ENCODE assay signal across 27 cellular contexts in the genomic region with DNA sequence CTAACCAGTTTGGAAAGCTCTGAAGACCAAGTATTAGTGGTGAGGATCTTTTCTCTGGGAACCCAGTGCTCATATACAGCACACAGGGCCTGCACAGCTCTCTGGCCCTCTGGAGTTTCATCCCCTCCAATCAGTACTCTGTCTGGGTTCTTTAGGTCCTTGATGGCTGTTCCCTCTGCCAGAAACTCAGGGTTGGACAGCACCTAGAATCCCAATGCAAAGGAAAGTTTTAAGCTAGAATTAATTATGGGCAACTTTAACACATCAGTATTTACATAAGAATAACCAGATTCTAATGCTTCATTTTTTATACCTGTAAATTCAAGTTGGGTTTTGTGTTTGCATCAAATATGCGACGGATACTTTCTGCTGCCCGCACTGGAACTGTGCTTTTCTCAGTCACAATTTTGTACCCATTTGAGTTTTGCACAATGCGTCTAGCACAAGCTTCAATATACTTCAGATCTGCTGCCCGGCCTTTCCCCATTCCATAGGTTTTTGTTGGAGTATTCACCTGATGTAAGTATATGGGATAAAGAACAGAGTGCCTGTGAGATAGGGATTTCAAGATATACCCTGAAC. TPM values are rescaled to one million over a fixed set of nuclear protein-coding genes. Genes with fewer than 3 reads are reported as not detected.
DNase-seq lines count a peak whose midpoint lies in the region; ATAC-seq, FAIRE-seq and TF ChIP-seq lines count a peak whose summit lies in the region.
"Had no signal": no experiment of that assay in that cellular context is flagged by ENCODE, and none has a peak within 500 bp of the region (broad histone marks: within the 10 kb centered on the region; RNA-seq: fewer than 3 reads in every experiment).

No MANE protein-coding gene starts in this region.

- H3K4me2 ChIP-seq in IMR-90 (ENCODE audit: low read depth, low read length), result no peak overlapping the region
- no peak overlapping the region for H3K4me2 ChIP-seq in GM12878 (ENCODE audit: control insufficient read depth, insufficient read depth)
- H3K4me2 ChIP-seq: BLaER1 had no signal

- H3K14ac ChIP-seq in IMR-90 (replicated peaks; ENCODE audit: low read depth, low read length), result no peak overlapping the region

- no peak overlapping the region for H2BK15ac ChIP-seq in IMR-90 (ENCODE audit: low read depth, low read length)

- no peaks in the 10 kb centered on the region for H3K4me1 Mint-ChIP-seq in activated CD8-positive, alpha-beta memory T cell treated with anti-CD3 and anti-CD28 coated beads, Interleukin-2, amount 10 ng/mL, durations not matched to agents 7 days and 5 days
- peaks cover 7% of the 10 kb centered on the region for H3K4me1 Mint-ChIP-seq in progenitor cell of endocrine pancreas (ENCODE audit: low read depth)
- no peaks in the 10 kb centered on the region for H3K4me1 Mint-ChIP-seq in activated CD4-positive, alpha-beta T cell treated with anti-CD3 and anti-CD28 coated beads for 36 hours
- H3K4me1 Mint-ChIP-seq: CD4-positive, CD25-positive, alpha-beta regulatory T cell; T-cell had no signal

- H3K56ac ChIP-seq in IMR-90 (ENCODE audit: extremely low read depth, insufficient read depth, low read length), result no peak overlapping the region

- peaks cover 44% of the 10 kb centered on the region for H3K36me3 ChIP-seq in IMR-90 (ENCODE audit: control insufficient read depth, insufficient read depth, low read length)
- peaks cover 2 to 44% of the 10 kb centered on the region in 2 experiments for H3K36me3 ChIP-seq in GM12878 (ENCODE audit: control insufficient read depth in 2 of 2, insufficient read depth in 2 of 2, low read length in 1 of 2)

- H3K27me3 Mint-ChIP-seq in activated CD8-positive, alpha-beta memory T cell treated with anti-CD3 and anti-CD28 coated beads, Interleukin-2, amount 10 ng/mL, durations not matched to agents 7 days and 5 days, result no peaks in the 10 kb centered on the region
- H3K27me3 Mint-ChIP-seq in progenitor cell of endocrine pancreas, result no peaks in the 10 kb centered on the region
- H3K27me3 Mint-ChIP-seq in activated CD4-positive, alpha-beta T cell treated with anti-CD3 and anti-CD28 coated beads for 36 hours, result no peaks in the 10 kb centered on the region
- H3K27me3 Mint-ChIP-seq: CD4-positive, CD25-positive, alpha-beta regulatory T cell; T-cell had no signal

- intact Hi-C loops in IMR-90 (cut with micrococcal nuclease) (no loop called here), GM12878 (cut with micrococcal nuclease; ENCODE audit: unreplicated experiment) (no loop called here)
- intact Hi-C loops in activated CD4-positive, alpha-beta T cell treated with anti-CD3 and anti-CD28 coated beads for 36 hours (cut with DNase I, micrococcal nuclease), result no loop called here

- H3K9me3 Mint-ChIP-seq in activated CD8-positive, alpha-beta memory T cell treated with anti-CD3 and anti-CD28 coated beads, Interleukin-2, amount 10 ng/mL, durations not matched to agents 7 days and 5 days (ENCODE audit: low read depth), result no peaks in the 10 kb centered on the region
- H3K9me3 Mint-ChIP-seq in progenitor cell of endocrine pancreas (ENCODE audit: low read depth), result no peaks in the 10 kb centered on the region
- no peaks in the 10 kb centered on the region for H3K9me3 Mint-ChIP-seq in activated CD4-positive, alpha-beta T cell treated with anti-CD3 and anti-CD28 coated beads for 36 hours (ENCODE audit: low read depth)
- H3K9me3 Mint-ChIP-seq: T-cell had no signal

- no peak overlapping the region for H2AFZ ChIP-seq in IMR-90 (replicated peaks; ENCODE audit: low read length, poor library complexity)
- no peak overlapping the region for H2AFZ ChIP-seq in GM12878 (ENCODE audit: control insufficient read depth, low read depth, low read length)
- H2AFZ ChIP-seq: GM23248 had no signal

- H4K20me1 ChIP-seq in IMR-90 (ENCODE audit: insufficient read depth, low read length) (0 out of 2 replicates have a peak, but pooled peaks cover 3% of the 10 kb centered on the region), GM12878 (ENCODE audit: control insufficient read depth, insufficient read depth) (no peaks in the 10 kb centered on the region)
- H4K20me1 ChIP-seq: BLaER1 had no signal

- no peak for ATAC-seq in activated CD8-positive, alpha-beta memory T cell treated with anti-CD3 and anti-CD28 coated beads, Interleukin-2, amount 10 ng/mL, durations not matched to agents 7 days and 5 days
- ATAC-seq in IMR-90 (ENCODE audit: low read depth) (no peak), GM12878 (no peak), HG03520 (IDR thresholded peaks at IDR 0.05; ENCODE audit: unreplicated experiment) (no peak)
- ATAC-seq in activated CD4-positive, alpha-beta T cell treated with anti-CD3 and anti-CD28 coated beads for 36 hours, result no peak
- ATAC-seq: T-cell had no signal

- H3K4me3 ChIP-seq in IMR-90 (ENCODE audit: insufficient read depth, low read depth, low read length) (no peak overlapping the region), GM12878 (no peak overlapping the region)
- H3K4me3 ChIP-seq: BLaER1, GM23248 had no signal

- no peak overlapping the region for H4K8ac ChIP-seq in IMR-90 (ENCODE audit: low read depth in 2 of 2, low read length in 2 of 2)

- POLR2A ChIA-PET in IMR-90 (lab: Charles Lee; ENCODE audit: unreplicated experiment), result no interaction called here
- POLR2A ChIA-PET in GM12878 (lab: Charles Lee), result interaction anchor here (0.5 to 1.3 kb wide), 3 partner anchors 17 to 214 kb away, joined by 3 to 7 read pairs (median 4); partner anchors contain the start of gene UGDH
- POLR2A ChIA-PET in activated CD4-positive, alpha-beta T cell treated with anti-CD3 and anti-CD28 coated beads for 36 hours (lab: Charles Lee), result no interaction called here

- H3K9me1 ChIP-seq in IMR-90 (ENCODE audit: insufficient read depth, low read length), result 0 out of 2 replicates have a peak, but pooled peaks cover 6% of the 10 kb centered on the region

- BruUV-seq in IMR-90 (replicated peaks; lab: Mats Ljungman, UMichigan), result TSS peak; percentile 95
- BruUV-seq in GM12878 (replicated peaks; lab: Mats Ljungman, UMichigan), result TSS peak; percentile 69

- no peak for TF ChIP-seq CTCF in IMR-90 (conservative IDR thresholded peaks at IDR 0.05; ENCODE audit: low read depth, low read length)
- TF ChIP-seq CTCF in GM12878 (IDR thresholded peaks at IDR 0.05 in 2 of 3, conservative IDR thresholded peaks at IDR 0.05 in 1 of 3; ENCODE audit: control insufficient read depth in 2 of 3, extremely low read depth in 1 of 3, insufficient read depth in 1 of 3, low read depth in 3 of 3, low read length in 3 of 3), result no peak
- no peak for TF ChIP-seq CTCF in progenitor cell of endocrine pancreas (IDR thresholded peaks at IDR 0.05; ENCODE audit: unreplicated experiment)

- RAD21 ChIA-PET in GM12878 (lab: Charles Lee; ENCODE audit: unreplicated experiment), result no interaction called here

- H4K5ac ChIP-seq in IMR-90 (ENCODE audit: low read depth, low read length), result no peak overlapping the region

- no peak overlapping the region for H2AK9ac ChIP-seq in IMR-90 (replicated peaks; ENCODE audit: low read depth, low read length, poor library complexity)

- no peak for TF ChIP-seq RAD21 in IMR-90 (IDR thresholded peaks at IDR 0.05; ENCODE audit: low read length)
- TF ChIP-seq RAD21 in GM12878 (IDR thresholded peaks at IDR 0.05; ENCODE audit: insufficient read depth, low read depth, low read length), result no peak

- no peak for FAIRE-seq in GM12878 (lab: Jason Lieb, UNC)
- FAIRE-seq: GM18507 had no signal

- H3K4ac ChIP-seq in IMR-90 (ENCODE audit: low read depth, low read length), result no peak overlapping the region

- no peak overlapping the region for H3K27ac Mint-ChIP-seq in activated CD8-positive, alpha-beta memory T cell treated with anti-CD3 and anti-CD28 coated beads, Interleukin-2, amount 10 ng/mL, durations not matched to agents 7 days and 5 days
- peak overlapping the region; percentile 20 for H3K27ac Mint-ChIP-seq in progenitor cell of endocrine pancreas
- H3K27ac Mint-ChIP-seq in activated CD4-positive, alpha-beta T cell treated with anti-CD3 and anti-CD28 coated beads for 36 hours, result no peak overlapping the region
- H3K27ac Mint-ChIP-seq: CD4-positive, CD25-positive, alpha-beta regulatory T cell; T-cell had no signal

- no peak overlapping the region for H3K18ac ChIP-seq in IMR-90 (ENCODE audit: low read depth, low read length)

- no peak overlapping the region for H4K91ac ChIP-seq in IMR-90 (ENCODE audit: insufficient read depth, low read depth, low read length)

- no peak overlapping the region for H2AK5ac ChIP-seq in IMR-90 (ENCODE audit: low read depth, low read length)

- no peak overlapping the region for H3K23ac ChIP-seq in IMR-90 (ENCODE audit: low read depth, low read length)

- H3K79me2 ChIP-seq in GM12878 (ENCODE audit: control insufficient read depth, insufficient read depth, low read length), result no peaks in the 10 kb centered on the region; the same call in 1 of the 2 replicates

- no peak overlapping the region for H2BK20ac ChIP-seq in IMR-90 (ENCODE audit: low read depth, low read length)

- DNase-seq in activated CD8-positive, alpha-beta memory T cell treated with anti-CD3 and anti-CD28 coated beads, Interleukin-2, amount 10 ng/mL, durations not matched to agents 7 days and 5 days, result peak; percentile 1
- no peak for DNase-seq in activated CD8-positive, alpha-beta memory T cell treated with anti-CD3 and anti-CD28 coated beads for 24 hours
- no peak for DNase-seq in IMR-90
- no peak for DNase-seq in GM12878 (ENCODE audit: low read depth, low spot score)
- DNase-seq in progenitor cell of endocrine pancreas (ENCODE audit: low spot score, unreplicated experiment), result no peak
- no peak for DNase-seq in activated CD4-positive, alpha-beta T cell treated with anti-CD3 and anti-CD28 coated beads for 36 hours
- DNase-seq in NCI-H524 (lab: John Stamatoyannopoulos, UW), result no peak
- DNase-seq: 8988T; CD4-positive, CD25-positive, alpha-beta regulatory T cell; DND-41; GM23248; H7; Karpas-422; NCI-H1092 treated with DMSO at 0.1 percent for 48 hours; NCI-H1436; NCI-H187; NCI-H2081 treated with DMSO at 0.1 percent for 48 hours; NCI-H2171 treated with DMSO at 0.1 percent for 48 hours; NCI-H345; NCI-H510A treated with DMSO at 0.1 percent for 48 hours; NCI-H748 treated with DMSO at 0.1 percent for 48 hours; SHP77; T-cell had no signal

- no peak overlapping the region for H3K27ac ChIP-seq in IMR-90 (ENCODE audit: insufficient read depth, low read length)
- no peak overlapping the region for H3K27ac ChIP-seq in GM12878 (ENCODE audit: control insufficient read depth, insufficient read depth)
- H3K27ac ChIP-seq: BLaER1, GM23248, RWPE1 had no signal

- CTCF ChIA-PET in activated CD8-positive, alpha-beta memory T cell treated with anti-CD3 and anti-CD28 coated beads, Interleukin-2, amount 10 ng/mL, durations not matched to agents 7 days and 5 days (lab: Charles Lee), result no interaction called here
- CTCF ChIA-PET in IMR-90 (lab: Yijun Ruan, JAX) (interaction anchor here (0.6 kb wide), 2 partner anchors 149 to 178 kb away, joined by 3 to 4 read pairs; no protein-coding TSS in a partner anchor), GM12878 (lab: Yijun Ruan, JAX) (interaction anchor here (0.9 to 1.3 kb wide), 2 partner anchors 17 to 41 kb away, joined by 3 read pairs; partner anchors contain the start of gene UGDH)
- CTCF ChIA-PET in activated CD4-positive, alpha-beta T cell treated with anti-CD3 and anti-CD28 coated beads for 36 hours (lab: Charles Lee), result interaction anchor here (0.5 kb wide), 1 partner anchor 65 kb away, joined by 3 read pairs; no protein-coding TSS in a partner anchor

- TF ChIP-seq POLR2A in IMR-90 (IDR thresholded peaks at IDR 0.05; ENCODE audit: low read depth, low read length) (no peak), GM12878 (IDR thresholded peaks at IDR 0.05; ENCODE audit: low read depth, low read length) (no peak)

- no peak overlapping the region for H2BK120ac ChIP-seq in IMR-90 (ENCODE audit: low read depth, low read length)

- peaks cover 3% of the 10 kb centered on the region; the same call in 1 of the 2 replicates for H3K4me1 ChIP-seq in IMR-90 (ENCODE audit: control insufficient read depth, insufficient read depth, low read length)
- H3K4me1 ChIP-seq in GM12878 (ENCODE audit: control insufficient read depth, insufficient read depth, low read length), result no peaks in the 10 kb centered on the region
- H3K4me1 ChIP-seq: BLaER1 had no signal

- no peaks in the 10 kb centered on the region for H3K9me3 ChIP-seq in IMR-90 (ENCODE audit: control insufficient read depth, insufficient read depth, low read length)
- H3K9me3 ChIP-seq in GM12878 (replicated peaks; ENCODE audit: control insufficient read depth, insufficient read depth, low read length), result no peaks in the 10 kb centered on the region
- H3K9me3 ChIP-seq: BLaER1 had no signal

- peaks cover 18% of the 10 kb centered on the region for H3K36me3 Mint-ChIP-seq in activated CD8-positive, alpha-beta memory T cell treated with anti-CD3 and anti-CD28 coated beads, Interleukin-2, amount 10 ng/mL, durations not matched to agents 7 days and 5 days
- peaks cover 45% of the 10 kb centered on the region for H3K36me3 Mint-ChIP-seq in progenitor cell of endocrine pancreas (ENCODE audit: insufficient read depth)
- peaks cover 14% of the 10 kb centered on the region for H3K36me3 Mint-ChIP-seq in activated CD4-positive, alpha-beta T cell treated with anti-CD3 and anti-CD28 coated beads for 36 hours (ENCODE audit: low read depth)

- in situ Hi-C loops in IMR-90 (cut with MboI; ENCODE audit: low sequenced_read_pairs) (no loop called here), GM12878 (cut with MboI) (no loop called here)

- H3K27me3 ChIP-seq in IMR-90 (ENCODE audit: control insufficient read depth, insufficient read depth, low read length) (no peaks in the 10 kb centered on the region), GM12878 (replicated peaks in 1 of 2; ENCODE audit: control insufficient read depth in 2 of 2, insufficient read depth in 2 of 2, low read length in 1 of 2) (no peaks in the 10 kb centered on the region)
- H3K27me3 ChIP-seq: BLaER1 had no signal

- no peak overlapping the region for H3K4me3 Mint-ChIP-seq in activated CD8-positive, alpha-beta memory T cell treated with anti-CD3 and anti-CD28 coated beads, Interleukin-2, amount 10 ng/mL, durations not matched to agents 7 days and 5 days
- H3K4me3 Mint-ChIP-seq in progenitor cell of endocrine pancreas (ENCODE audit: low read depth), result no peak overlapping the region
- no peak overlapping the region for H3K4me3 Mint-ChIP-seq in activated CD4-positive, alpha-beta T cell treated with anti-CD3 and anti-CD28 coated beads for 36 hours
- H3K4me3 Mint-ChIP-seq: CD4-positive, CD25-positive, alpha-beta regulatory T cell; T-cell had no signal

- no peak overlapping the region for H2BK5ac ChIP-seq in IMR-90 (ENCODE audit: low read depth, low read length, poor library complexity, severe bottlenecking)

- H3K9ac ChIP-seq in IMR-90 (ENCODE audit: low read depth, low read length) (no peak overlapping the region), GM12878 (ENCODE audit: control insufficient read depth, insufficient read depth, low read length) (no peak overlapping the region)
- H3K9ac ChIP-seq: BLaER1, GM23248 had no signal

- peaks cover 35 to 44% of the 10 kb centered on the region in 2 experiments for H3K79me1 ChIP-seq in IMR-90 (ENCODE audit: low read depth in 1 of 2, low read length in 2 of 2)

- dilution Hi-C loops in IMR-90 (cut with HindIII; ENCODE audit: low sequenced_read_pairs, unreplicated experiment), result no loop called here

- SMC1A ChIA-PET in GM12878 (lab: Charles Lee; ENCODE audit: uncharacterized antibody, unreplicated experiment), result interaction anchor here (0.6 to 2.8 kb wide), 6 partner anchors 10 to 127 kb away, joined by 3 to 11 read pairs (median 4); partner anchors contain the start of gene UGDH

- no peak for TF ChIP-seq EP300 in GM12878 (IDR thresholded peaks at IDR 0.05; ENCODE audit: borderline replicate concordance in 1 of 2, control insufficient read depth in 1 of 2, low read depth in 2 of 2, low read length in 2 of 2)

- no CpG with 5 or more reads among the region's 5 CpGs for WGBS in IMR-90 (ENCODE audit: extremely low coverage in 2 of 2, insufficient read length in 1 of 2), 2 experiments
- 96% methylated on average over 5 of the region's 5 CpGs for WGBS in GM12878 (ENCODE audit: insufficient coverage, insufficient replicate concordance, low lambda C conversion rate, missing lambda C conversion rate)

RNA-seq across cellular contexts. Expression of gene UGDH, which starts 16.8 kb away (rescaled TPM):
- total RNA-seq in activated CD8-positive, alpha-beta memory T cell treated with anti-CD3 and anti-CD28 coated beads, Interleukin-2, amount 10 ng/mL, durations not matched to agents 7 days and 5 days, result 10 to 100 TPM; 11.9 to 20.2 TPM
- total RNA-seq in IMR-90 (2012; rRNA removed) (257 and 600 TPM in 2 replicates), GM12878 (2014; rRNA removed) (19.7 and 22.6 TPM in 2 replicates), GM12878 (2014; rRNA removed; fragmentation: Illumina TruSeq; extraction: Trizol) (17.4 and 22.0 TPM in 2 replicates), GM12878 (2021) (32.9 and 33.1 TPM in 2 replicates), progenitor cell of endocrine pancreas (518 and 607 TPM in 2 replicates)
- polyA plus RNA-seq in IMR-90 (2012; rRNA removed) (53.7 and 69.2 TPM in 2 replicates), GM12878 (2011; rRNA removed) (28.4 and 47.1 TPM in 2 replicates), GM12878 (2014; fragmentation: Illumina TruSeq; extraction: Trizol) (28.7 and 45.0 TPM in 2 replicates), GM12878 (2014; fragmentation: Nextera tagmentation; extraction: Ambion mirVana) (10 to 100 TPM; 11.1 to 11.3 TPM), GM12878 (2014; rRNA removed) (23.2 and 25.1 TPM in 2 replicates), GM12878 (2016; fragmentation: Nextera tagmentation; extraction: Ambion mirVana) (10 to 100 TPM; 56.0 to 60.3 TPM)
- polyA plus RNA-seq in IMR-90 (2012; cell fraction: cytosol; rRNA removed), result 96.2 and 97.8 TPM in 2 replicates
- polyA plus RNA-seq in IMR-90 (2012; cell fraction: nucleus; rRNA removed; ENCODE audit: low replicate concordance), result 30.0 and 57.9 TPM in 2 replicates
- total RNA-seq in GM12878 (2013; cell fraction: nucleolus; rRNA removed), result 16.1 and 18.7 TPM in 2 replicates
- 16.4 TPM for polyA plus RNA-seq in GM12878 (2011; ENCODE audit: low read depth)
- polyA plus RNA-seq in GM12878 (2011; cell fraction: cytosol; rRNA removed), result 11.2 and 17.8 TPM in 2 replicates
- polyA plus RNA-seq in GM12878 (2011; cell fraction: nucleus; rRNA removed), result 6.8 and 9.8 TPM in 2 replicates
- polyA plus RNA-seq in GM12878 (2012), result 23.3 and 23.4 TPM in 2 replicates
- polyA minus RNA-seq in GM12878 (2011; rRNA and poly(A)+ RNA removed), result 16.4 and 20.8 TPM in 2 replicates
- polyA minus RNA-seq in GM12878 (2011; cell fraction: cytosol; rRNA and poly(A)+ RNA removed), result 18.7 and 22.1 TPM in 2 replicates
- 3.6 and 8.5 TPM in 2 replicates for polyA minus RNA-seq in GM12878 (2011; cell fraction: nucleus; rRNA and poly(A)+ RNA removed)
- total RNA-seq in activated CD4-positive, alpha-beta T cell treated with anti-CD3 and anti-CD28 coated beads for 36 hours, result 10 to 100 TPM; 30.2 to 31.3 TPM

RNA-seq across cellular contexts. Expression of gene LIAS, which starts 51.6 kb away (rescaled TPM):
- total RNA-seq in activated CD8-positive, alpha-beta memory T cell treated with anti-CD3 and anti-CD28 coated beads, Interleukin-2, amount 10 ng/mL, durations not matched to agents 7 days and 5 days, result 10 to 100 TPM; 14.5 to 16.6 TPM
- total RNA-seq in IMR-90 (2012; rRNA removed) (3.2 and 6.7 TPM in 2 replicates), GM12878 (2014; rRNA removed) (19.0 and 21.8 TPM in 2 replicates), GM12878 (2014; rRNA removed; fragmentation: Illumina TruSeq; extraction: Trizol) (28.3 and 28.6 TPM in 2 replicates), GM12878 (2021) (14.1 and 17.9 TPM in 2 replicates), progenitor cell of endocrine pancreas (17.0 and 18.4 TPM in 2 replicates)
- polyA plus RNA-seq in IMR-90 (2012; rRNA removed) (7.0 and 7.8 TPM in 2 replicates), GM12878 (2011; rRNA removed) (27.2 and 38.4 TPM in 2 replicates), GM12878 (2014; fragmentation: Illumina TruSeq; extraction: Trizol) (32.3 and 40.4 TPM in 2 replicates), GM12878 (2014; fragmentation: Nextera tagmentation; extraction: Ambion mirVana) (10 to 100 TPM; 19.9 to 22.1 TPM), GM12878 (2014; rRNA removed) (20.8 and 25.7 TPM in 2 replicates), GM12878 (2016; fragmentation: Nextera tagmentation; extraction: Ambion mirVana) (10 to 100 TPM; 27.9 to 30.6 TPM)
- 1.1 and 1.9 TPM in 2 replicates for polyA plus RNA-seq in IMR-90 (2012; cell fraction: cytosol; rRNA removed)
- polyA plus RNA-seq in IMR-90 (2012; cell fraction: nucleus; rRNA removed; ENCODE audit: low replicate concordance), result 1.0 and 6.5 TPM in 2 replicates
- 53.7 and 59.9 TPM in 2 replicates for total RNA-seq in GM12878 (2013; cell fraction: nucleolus; rRNA removed)
- polyA plus RNA-seq in GM12878 (2011; ENCODE audit: low read depth), result 11.2 TPM
- 13.5 and 13.7 TPM in 2 replicates for polyA plus RNA-seq in GM12878 (2011; cell fraction: cytosol; rRNA removed)
- polyA plus RNA-seq in GM12878 (2011; cell fraction: nucleus; rRNA removed), result 12.8 and 16.0 TPM in 2 replicates
- 11.6 and 16.6 TPM in 2 replicates for polyA plus RNA-seq in GM12878 (2012)
- polyA minus RNA-seq in GM12878 (2011; rRNA and poly(A)+ RNA removed), result 11.4 and 13.2 TPM in 2 replicates
- 4.7 and 4.9 TPM in 2 replicates for polyA minus RNA-seq in GM12878 (2011; cell fraction: cytosol; rRNA and poly(A)+ RNA removed)
- polyA minus RNA-seq in GM12878 (2011; cell fraction: nucleus; rRNA and poly(A)+ RNA removed), result 9.6 and 15.3 TPM in 2 replicates
- total RNA-seq in activated CD4-positive, alpha-beta T cell treated with anti-CD3 and anti-CD28 coated beads for 36 hours, result 10 to 100 TPM; 30.7 to 35.5 TPM

RNA-seq across cellular contexts. Expression of gene RPL9, which starts 51.7 kb away (rescaled TPM):
- total RNA-seq in activated CD8-positive, alpha-beta memory T cell treated with anti-CD3 and anti-CD28 coated beads, Interleukin-2, amount 10 ng/mL, durations not matched to agents 7 days and 5 days, result 100 to 1,000 TPM; 713 to 900 TPM
- 1,905 and 3,011 TPM in 2 replicates for total RNA-seq in IMR-90 (2012; rRNA removed)
- 1,087 and 1,627 TPM in 2 replicates for polyA plus RNA-seq in IMR-90 (2012; rRNA removed)
- 556 and 768 TPM in 2 replicates for polyA plus RNA-seq in IMR-90 (2012; cell fraction: cytosol; rRNA removed)
- polyA plus RNA-seq in IMR-90 (2012; cell fraction: nucleus; rRNA removed; ENCODE audit: low replicate concordance), result 108 and 738 TPM in 2 replicates
- 386 and 397 TPM in 2 replicates for total RNA-seq in GM12878 (2013; cell fraction: nucleolus; rRNA removed)
- total RNA-seq in GM12878 (2014; rRNA removed), result 2,792 and 4,340 TPM in 2 replicates
- 3,546 and 3,577 TPM in 2 replicates for total RNA-seq in GM12878 (2014; rRNA removed; fragmentation: Illumina TruSeq; extraction: Trizol)
- total RNA-seq in GM12878 (2021), result 1,956 and 2,067 TPM in 2 replicates
- 4,575 TPM for polyA plus RNA-seq in GM12878 (2011; ENCODE audit: low read depth)
- 1,676 and 2,498 TPM in 2 replicates for polyA plus RNA-seq in GM12878 (2011; rRNA removed)
- 752 and 1,248 TPM in 2 replicates for polyA plus RNA-seq in GM12878 (2011; cell fraction: cytosol; rRNA removed)
- polyA plus RNA-seq in GM12878 (2011; cell fraction: nucleus; rRNA removed), result 524 and 814 TPM in 2 replicates
- 3,462 and 4,819 TPM in 2 replicates for polyA plus RNA-seq in GM12878 (2012)
- polyA plus RNA-seq in GM12878 (2014; fragmentation: Illumina TruSeq; extraction: Trizol), result 3,027 and 3,582 TPM in 2 replicates
- polyA plus RNA-seq in GM12878 (2014; fragmentation: Nextera tagmentation; extraction: Ambion mirVana), result 1,000 to 10,000 TPM; 3,033 to 4,444 TPM
- 4,252 and 4,767 TPM in 2 replicates for polyA plus RNA-seq in GM12878 (2014; rRNA removed)
- 1,000 to 10,000 TPM; 1,006 to 1,061 TPM for polyA plus RNA-seq in GM12878 (2016; fragmentation: Nextera tagmentation; extraction: Ambion mirVana)
- polyA minus RNA-seq in GM12878 (2011; rRNA and poly(A)+ RNA removed), result 143 and 203 TPM in 2 replicates
- polyA minus RNA-seq in GM12878 (2011; cell fraction: cytosol; rRNA and poly(A)+ RNA removed), result 311 and 316 TPM in 2 replicates
- 207 and 297 TPM in 2 replicates for polyA minus RNA-seq in GM12878 (2011; cell fraction: nucleus; rRNA and poly(A)+ RNA removed)
- 1,349 and 1,450 TPM in 2 replicates for total RNA-seq in progenitor cell of endocrine pancreas
- 1,000 to 10,000 TPM; 1,442 to 2,369 TPM for total RNA-seq in activated CD4-positive, alpha-beta T cell treated with anti-CD3 and anti-CD28 coated beads for 36 hours
